ENCODE assay signal across 1 cellular context in the genomic region with DNA sequence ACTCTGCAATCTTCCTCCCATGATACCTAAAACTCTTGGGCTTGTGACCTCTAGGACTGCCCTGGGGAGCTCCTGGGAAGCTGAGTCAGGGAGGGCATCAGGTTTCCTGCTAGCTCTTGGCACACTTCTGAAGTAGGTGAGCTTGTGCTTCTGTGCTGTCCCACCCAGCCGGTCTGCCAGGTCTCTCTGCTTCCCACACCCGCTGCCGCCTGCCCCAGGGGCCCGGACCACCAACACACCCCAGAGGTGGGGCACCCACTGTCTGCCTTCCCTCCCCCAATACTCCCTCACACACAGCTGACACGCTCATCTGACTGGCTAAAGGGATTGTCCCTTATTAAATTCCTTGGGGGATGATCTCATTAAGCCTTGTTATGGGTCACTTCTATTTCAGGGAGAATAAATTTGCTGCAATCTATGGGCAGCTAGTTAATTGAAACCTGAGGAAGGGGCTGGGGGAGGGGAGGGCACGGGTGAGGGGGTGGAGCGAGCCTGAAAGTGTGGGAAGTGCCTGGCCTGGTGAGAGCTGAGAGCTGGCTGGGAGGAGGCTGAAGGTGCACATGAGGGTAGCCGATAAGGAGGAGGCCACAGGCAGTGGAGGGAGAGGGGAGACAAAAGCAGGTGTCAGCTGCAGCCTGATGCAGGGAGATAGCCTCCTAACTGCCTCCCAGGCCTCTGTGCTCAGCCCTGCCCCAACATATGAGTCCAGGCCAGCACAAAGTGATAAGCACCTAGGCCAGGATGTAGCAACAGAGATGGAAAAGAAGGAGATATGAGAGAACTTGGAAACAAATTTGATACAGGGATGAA.
TF ChIP-seq lines count a peak whose summit lies in the region.

No MANE protein-coding gene starts in this region.

TF ChIP-seq in K562, 482 proteins besides CTCF, POLR2A, EP300 and RAD21 (continued from another document and continues in another):
- TF ChIP-seq, protein P1, sequence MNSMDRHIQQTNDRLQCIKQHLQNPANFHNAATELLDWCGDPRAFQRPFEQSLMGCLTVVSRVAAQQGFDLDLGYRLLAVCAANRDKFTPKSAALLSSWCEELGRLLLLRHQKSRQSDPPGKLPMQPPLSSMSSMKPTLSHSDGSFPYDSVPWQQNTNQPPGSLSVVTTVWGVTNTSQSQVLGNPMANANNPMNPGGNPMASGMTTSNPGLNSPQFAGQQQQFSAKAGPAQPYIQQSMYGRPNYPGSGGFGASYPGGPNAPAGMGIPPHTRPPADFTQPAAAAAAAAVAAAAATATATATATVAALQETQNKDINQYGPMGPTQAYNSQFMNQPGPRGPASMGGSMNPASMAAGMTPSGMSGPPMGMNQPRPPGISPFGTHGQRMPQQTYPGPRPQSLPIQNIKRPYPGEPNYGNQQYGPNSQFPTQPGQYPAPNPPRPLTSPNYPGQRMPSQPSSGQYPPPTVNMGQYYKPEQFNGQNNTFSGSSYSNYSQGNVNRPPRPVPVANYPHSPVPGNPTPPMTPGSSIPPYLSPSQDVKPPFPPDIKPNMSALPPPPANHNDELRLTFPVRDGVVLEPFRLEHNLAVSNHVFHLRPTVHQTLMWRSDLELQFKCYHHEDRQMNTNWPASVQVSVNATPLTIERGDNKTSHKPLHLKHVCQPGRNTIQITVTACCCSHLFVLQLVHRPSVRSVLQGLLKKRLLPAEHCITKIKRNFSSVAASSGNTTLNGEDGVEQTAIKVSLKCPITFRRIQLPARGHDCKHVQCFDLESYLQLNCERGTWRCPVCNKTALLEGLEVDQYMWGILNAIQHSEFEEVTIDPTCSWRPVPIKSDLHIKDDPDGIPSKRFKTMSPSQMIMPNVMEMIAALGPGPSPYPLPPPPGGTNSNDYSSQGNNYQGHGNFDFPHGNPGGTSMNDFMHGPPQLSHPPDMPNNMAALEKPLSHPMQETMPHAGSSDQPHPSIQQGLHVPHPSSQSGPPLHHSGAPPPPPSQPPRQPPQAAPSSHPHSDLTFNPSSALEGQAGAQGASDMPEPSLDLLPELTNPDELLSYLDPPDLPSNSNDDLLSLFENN (IDR thresholded peaks at IDR 0.05; ENCODE audit: low read depth in 2 of 2, low read length in 2 of 2) = peak in 1 of 2 experiments; percentile 93; a peak in 2 of 4 replicates
- TF ChIP-seq MYBL2 (IDR thresholded peaks at IDR 0.05; ENCODE audit: low read depth) (peak; percentile 51), MYBL2 (CRISPR knock-in tag; IDR thresholded peaks at IDR 0.05; ENCODE audit: borderline replicate concordance) (no peak), ZFP36 (IDR thresholded peaks at IDR 0.05; ENCODE audit: low read depth, low read length, partially characterized antibody) (peak; percentile 47), POLR2AphosphoS2 (IDR thresholded peaks at IDR 0.05; ENCODE audit: low read length) (no peak), NRF1 (conservative IDR thresholded peaks at IDR 0.05 in 1 of 2, IDR thresholded peaks at IDR 0.05 in 1 of 2) (no peak), TAF15 (IDR thresholded peaks at IDR 0.05; ENCODE audit: low read depth, low read length) (no peak), HBP1 (CRISPR knock-in tag; IDR thresholded peaks at IDR 0.05) (peak; percentile 68; the same call in 1 of the 2 replicates), MAX (CRISPR knock-in tag; IDR thresholded peaks at IDR 0.05) (peak; percentile 70), RNF2 (IDR thresholded peaks at IDR 0.05) (peak; percentile 90), PHB2 (IDR thresholded peaks at IDR 0.05; ENCODE audit: low read depth) (peak; percentile 98), BHLHE40 (IDR thresholded peaks at IDR 0.05; ENCODE audit: low read length) (peak; percentile 82), ETV5 (CRISPR knock-in tag; IDR thresholded peaks at IDR 0.05; ENCODE audit: low read depth) (0 out of 2 replicates have a peak, but pooled peaks have one; percentile 42), PTRF (tag; IDR thresholded peaks at IDR 0.05) (no peak), HDAC6 (IDR thresholded peaks at IDR 0.05; ENCODE audit: low read depth, low read length) (no peak), ESRRA (IDR thresholded peaks at IDR 0.05; ENCODE audit: borderline replicate concordance, low read depth) (peak; percentile 66), YY1 (IDR thresholded peaks at IDR 0.05; ENCODE audit: borderline replicate concordance in 1 of 3, control insufficient read depth in 1 of 3, extremely low read depth in 1 of 3, insufficient read depth in 3 of 3, insufficient read length in 1 of 3, insufficient replicate concordance in 2 of 3, low read depth in 1 of 3, low read length in 2 of 3) (no peak), SRSF3 (IDR thresholded peaks at IDR 0.05; ENCODE audit: insufficient read depth, low read length) (no peak), CBFB (CRISPR knock-in tag; IDR thresholded peaks at IDR 0.05) (no peak), CTBP1 (IDR thresholded peaks at IDR 0.05; ENCODE audit: borderline replicate concordance) (peak; percentile 100), TEAD4 (IDR thresholded peaks at IDR 0.05; ENCODE audit: low read length) (peak; percentile 99), TEAD4 (CRISPR knock-in tag; IDR thresholded peaks at IDR 0.05; ENCODE audit: borderline replicate concordance) (no peak), CC2D1A (IDR thresholded peaks at IDR 0.05) (peak; percentile 99; the same call in 1 of the 2 replicates), HNRNPH1 (optimal IDR thresholded peaks at IDR 0.05; ENCODE audit: low read depth, low read length) (no peak), RFX1 (IDR thresholded peaks at IDR 0.05) (no peak), TCFL5 (CRISPR knock-in tag; conservative IDR thresholded peaks at IDR 0.05) (no peak), DACH1 (IDR thresholded peaks at IDR 0.05; ENCODE audit: partially characterized antibody) (peak; percentile 58), RBM14 (IDR thresholded peaks at IDR 0.05; ENCODE audit: borderline replicate concordance, insufficient read depth, low read depth, low read length) (no peak), SIRT6 (IDR thresholded peaks at IDR 0.05; ENCODE audit: low read depth, low read length) (no peak), ZNF778 (CRISPR knock-in tag; IDR thresholded peaks at IDR 0.05) (no peak), BCOR (IDR thresholded peaks at IDR 0.05) (peak; percentile 90), ZNF507 (tag; conservative IDR thresholded peaks at IDR 0.05) (no peak), ZNF23 (CRISPR knock-in tag; IDR thresholded peaks at IDR 0.05) (peak; percentile 76; the same call in 1 of the 2 replicates), ZNF232 (CRISPR knock-in tag; IDR thresholded peaks at IDR 0.05) (no peak), CEBPG (CRISPR knock-in tag; IDR thresholded peaks at IDR 0.05) (peak; percentile 53; the same call in 1 of the 2 replicates), CEBPG (tag; conservative IDR thresholded peaks at IDR 0.05 in 1 of 2, IDR thresholded peaks at IDR 0.05 in 1 of 2) (0 out of 4 replicates have a peak, but pooled peaks of 1 of the 2 experiments have one; percentile 16), STAT5A (IDR thresholded peaks at IDR 0.05; ENCODE audit: borderline replicate concordance, low read length) (peak; percentile 95), ILF3 (IDR thresholded peaks at IDR 0.05; ENCODE audit: borderline replicate concordance) (no peak), SIX5 (IDR thresholded peaks at IDR 0.05; ENCODE audit: borderline replicate concordance in 1 of 2, insufficient read depth in 1 of 2, low read depth in 1 of 2, low read length in 2 of 2) (no peak), ZEB2 (IDR thresholded peaks at IDR 0.05) (peak; percentile 97), MEIS2 (IDR thresholded peaks at IDR 0.05; ENCODE audit: partially characterized antibody) (peak; percentile 31)
- TF ChIP-seq, protein P2, sequence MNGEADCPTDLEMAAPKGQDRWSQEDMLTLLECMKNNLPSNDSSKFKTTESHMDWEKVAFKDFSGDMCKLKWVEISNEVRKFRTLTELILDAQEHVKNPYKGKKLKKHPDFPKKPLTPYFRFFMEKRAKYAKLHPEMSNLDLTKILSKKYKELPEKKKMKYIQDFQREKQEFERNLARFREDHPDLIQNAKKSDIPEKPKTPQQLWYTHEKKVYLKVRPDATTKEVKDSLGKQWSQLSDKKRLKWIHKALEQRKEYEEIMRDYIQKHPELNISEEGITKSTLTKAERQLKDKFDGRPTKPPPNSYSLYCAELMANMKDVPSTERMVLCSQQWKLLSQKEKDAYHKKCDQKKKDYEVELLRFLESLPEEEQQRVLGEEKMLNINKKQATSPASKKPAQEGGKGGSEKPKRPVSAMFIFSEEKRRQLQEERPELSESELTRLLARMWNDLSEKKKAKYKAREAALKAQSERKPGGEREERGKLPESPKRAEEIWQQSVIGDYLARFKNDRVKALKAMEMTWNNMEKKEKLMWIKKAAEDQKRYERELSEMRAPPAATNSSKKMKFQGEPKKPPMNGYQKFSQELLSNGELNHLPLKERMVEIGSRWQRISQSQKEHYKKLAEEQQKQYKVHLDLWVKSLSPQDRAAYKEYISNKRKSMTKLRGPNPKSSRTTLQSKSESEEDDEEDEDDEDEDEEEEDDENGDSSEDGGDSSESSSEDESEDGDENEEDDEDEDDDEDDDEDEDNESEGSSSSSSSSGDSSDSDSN (IDR thresholded peaks at IDR 0.05; ENCODE audit: borderline replicate concordance in 1 of 2, low read depth in 2 of 2, low read length in 2 of 2) = 0 out of 4 replicates have a peak, but pooled peaks of 1 of the 2 experiments have one; percentile 28
- TF ChIP-seq, protein P3, sequence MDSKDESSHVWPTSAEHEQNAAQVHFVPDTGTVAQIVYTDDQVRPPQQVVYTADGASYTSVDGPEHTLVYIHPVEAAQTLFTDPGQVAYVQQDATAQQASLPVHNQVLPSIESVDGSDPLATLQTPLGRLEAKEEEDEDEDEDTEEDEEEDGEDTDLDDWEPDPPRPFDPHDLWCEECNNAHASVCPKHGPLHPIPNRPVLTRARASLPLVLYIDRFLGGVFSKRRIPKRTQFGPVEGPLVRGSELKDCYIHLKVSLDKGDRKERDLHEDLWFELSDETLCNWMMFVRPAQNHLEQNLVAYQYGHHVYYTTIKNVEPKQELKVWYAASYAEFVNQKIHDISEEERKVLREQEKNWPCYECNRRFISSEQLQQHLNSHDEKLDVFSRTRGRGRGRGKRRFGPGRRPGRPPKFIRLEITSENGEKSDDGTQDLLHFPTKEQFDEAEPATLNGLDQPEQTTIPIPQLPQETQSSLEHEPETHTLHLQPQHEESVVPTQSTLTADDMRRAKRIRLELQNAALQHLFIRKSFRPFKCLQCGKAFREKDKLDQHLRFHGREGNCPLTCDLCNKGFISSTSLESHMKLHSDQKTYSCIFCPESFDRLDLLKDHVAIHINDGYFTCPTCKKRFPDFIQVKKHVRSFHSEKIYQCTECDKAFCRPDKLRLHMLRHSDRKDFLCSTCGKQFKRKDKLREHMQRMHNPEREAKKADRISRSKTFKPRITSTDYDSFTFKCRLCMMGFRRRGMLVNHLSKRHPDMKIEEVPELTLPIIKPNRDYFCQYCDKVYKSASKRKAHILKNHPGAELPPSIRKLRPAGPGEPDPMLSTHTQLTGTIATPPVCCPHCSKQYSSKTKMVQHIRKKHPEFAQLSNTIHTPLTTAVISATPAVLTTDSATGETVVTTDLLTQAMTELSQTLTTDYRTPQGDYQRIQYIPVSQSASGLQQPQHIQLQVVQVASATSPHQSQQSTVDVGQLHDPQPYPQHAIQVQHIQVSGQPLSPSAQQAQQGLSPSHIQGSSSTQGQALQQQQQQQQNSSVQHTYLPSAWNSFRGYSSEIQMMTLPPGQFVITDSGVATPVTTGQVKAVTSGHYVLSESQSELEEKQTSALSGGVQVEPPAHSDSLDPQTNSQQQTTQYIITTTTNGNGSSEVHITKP (IDR thresholded peaks at IDR 0.05; ENCODE audit: partially characterized antibody) = peak; percentile 65
- TF ChIP-seq, protein P4, sequence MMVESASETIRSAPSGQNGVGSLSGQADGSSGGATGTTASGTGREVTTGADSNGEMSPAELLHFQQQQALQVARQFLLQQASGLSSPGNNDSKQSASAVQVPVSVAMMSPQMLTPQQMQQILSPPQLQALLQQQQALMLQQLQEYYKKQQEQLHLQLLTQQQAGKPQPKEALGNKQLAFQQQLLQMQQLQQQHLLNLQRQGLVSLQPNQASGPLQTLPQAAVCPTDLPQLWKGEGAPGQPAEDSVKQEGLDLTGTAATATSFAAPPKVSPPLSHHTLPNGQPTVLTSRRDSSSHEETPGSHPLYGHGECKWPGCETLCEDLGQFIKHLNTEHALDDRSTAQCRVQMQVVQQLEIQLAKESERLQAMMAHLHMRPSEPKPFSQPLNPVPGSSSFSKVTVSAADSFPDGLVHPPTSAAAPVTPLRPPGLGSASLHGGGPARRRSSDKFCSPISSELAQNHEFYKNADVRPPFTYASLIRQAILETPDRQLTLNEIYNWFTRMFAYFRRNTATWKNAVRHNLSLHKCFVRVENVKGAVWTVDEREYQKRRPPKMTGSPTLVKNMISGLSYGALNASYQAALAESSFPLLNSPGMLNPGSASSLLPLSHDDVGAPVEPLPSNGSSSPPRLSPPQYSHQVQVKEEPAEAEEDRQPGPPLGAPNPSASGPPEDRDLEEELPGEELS (CRISPR knock-in tag; IDR thresholded peaks at IDR 0.05; ENCODE audit: borderline replicate concordance) = no peak
- TF ChIP-seq, protein P5, sequence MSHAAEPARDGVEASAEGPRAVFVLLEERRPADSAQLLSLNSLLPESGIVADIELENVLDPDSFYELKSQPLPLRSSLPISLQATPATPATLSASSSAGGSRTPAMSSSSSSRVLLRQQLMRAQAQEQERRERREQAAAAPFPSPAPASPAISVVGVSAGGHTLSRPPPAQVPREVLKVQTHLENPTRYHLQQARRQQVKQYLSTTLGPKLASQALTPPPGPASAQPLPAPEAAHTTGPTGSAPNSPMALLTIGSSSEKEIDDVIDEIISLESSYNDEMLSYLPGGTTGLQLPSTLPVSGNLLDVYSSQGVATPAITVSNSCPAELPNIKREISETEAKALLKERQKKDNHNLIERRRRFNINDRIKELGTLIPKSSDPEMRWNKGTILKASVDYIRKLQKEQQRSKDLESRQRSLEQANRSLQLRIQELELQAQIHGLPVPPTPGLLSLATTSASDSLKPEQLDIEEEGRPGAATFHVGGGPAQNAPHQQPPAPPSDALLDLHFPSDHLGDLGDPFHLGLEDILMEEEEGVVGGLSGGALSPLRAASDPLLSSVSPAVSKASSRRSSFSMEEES (CRISPR knock-in tag; IDR thresholded peaks at IDR 0.05) = no peak
- TF ChIP-seq, protein P6, sequence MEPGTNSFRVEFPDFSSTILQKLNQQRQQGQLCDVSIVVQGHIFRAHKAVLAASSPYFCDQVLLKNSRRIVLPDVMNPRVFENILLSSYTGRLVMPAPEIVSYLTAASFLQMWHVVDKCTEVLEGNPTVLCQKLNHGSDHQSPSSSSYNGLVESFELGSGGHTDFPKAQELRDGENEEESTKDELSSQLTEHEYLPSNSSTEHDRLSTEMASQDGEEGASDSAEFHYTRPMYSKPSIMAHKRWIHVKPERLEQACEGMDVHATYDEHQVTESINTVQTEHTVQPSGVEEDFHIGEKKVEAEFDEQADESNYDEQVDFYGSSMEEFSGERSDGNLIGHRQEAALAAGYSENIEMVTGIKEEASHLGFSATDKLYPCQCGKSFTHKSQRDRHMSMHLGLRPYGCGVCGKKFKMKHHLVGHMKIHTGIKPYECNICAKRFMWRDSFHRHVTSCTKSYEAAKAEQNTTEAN (CRISPR knock-in tag; IDR thresholded peaks at IDR 0.05) = no peak
